10 cellular contexts compared by ENCODE assay signal in genomic region chr1:99005142-99005491, GRCh38. TPM values are rescaled to one million over a fixed set of nuclear protein-coding genes. Genes with fewer than 3 reads are reported as not detected.
DNase-seq lines count a peak whose midpoint lies in the region; ATAC-seq and TF ChIP-seq lines count a peak whose summit lies in the region.
"Had no signal": no experiment of that assay in that cellular context is flagged by ENCODE, and none has a peak within 500 bp of the region (broad histone marks: within the 10 kb centered on the region; RNA-seq: fewer than 3 reads in every experiment).

No MANE protein-coding gene starts in this region.

- H3K27ac ChIP-seq in RWPE2 (ENCODE audit: poor library complexity, severe bottlenecking) (no peak overlapping the region), fibroblast of lung (ENCODE audit: insufficient read depth, low read length) (no peak overlapping the region)
- H3K27ac ChIP-seq: SJCRH30 had no signal

- H3K4me1 ChIP-seq in RWPE2 (ENCODE audit: insufficient read depth, poor library complexity, severe bottlenecking) (no peaks in the 10 kb centered on the region), fibroblast of lung (ENCODE audit: control insufficient read depth, extremely low read depth, insufficient read depth, low read length) (no peaks in the 10 kb centered on the region)
- H3K4me1 ChIP-seq: SJCRH30 had no signal

- H3K4me3 Mint-ChIP-seq in progenitor cell of endocrine pancreas (ENCODE audit: low read depth) (peak overlapping the region; percentile 61), immature natural killer cell (no peak overlapping the region)

- H3K9me3 ChIP-seq in RWPE2 (ENCODE audit: severe bottlenecking) (no peaks in the 10 kb centered on the region), fibroblast of lung (ENCODE audit: control insufficient read depth, insufficient read depth, low read depth, low read length) (no peaks in the 10 kb centered on the region)
- H3K9me3 ChIP-seq: SJCRH30 had no signal

- peak overlapping the region; percentile 69 for H3K4me2 ChIP-seq in fibroblast of lung (ENCODE audit: extremely low read depth, insufficient read depth, low read length)

- H3K36me3 ChIP-seq in RWPE2 (ENCODE audit: low read depth) (no peaks in the 10 kb centered on the region), fibroblast of lung (ENCODE audit: control insufficient read depth, insufficient read depth, low read length) (no peaks in the 10 kb centered on the region)
- H3K36me3 ChIP-seq: SJCRH30 had no signal

- H3K4me3 ChIP-seq in RWPE2 (ENCODE audit: severe bottlenecking) = peak overlapping the region; percentile 30
- peak overlapping the region in 3 of 4 experiments; percentile 26 to 57 (median 55) for H3K4me3 ChIP-seq in fibroblast of lung (replicated peaks in 1 of 4; ENCODE audit: control extremely low read depth in 1 of 4, insufficient read depth in 1 of 4, low read depth in 3 of 4, low read length in 4 of 4)
- H3K4me3 ChIP-seq: SJCRH30 had no signal

- H4K20me1 ChIP-seq in fibroblast of lung (ENCODE audit: control insufficient read depth, extremely low read depth, insufficient read depth, low read length) = no peaks in the 10 kb centered on the region

- H2AFZ ChIP-seq in fibroblast of lung (ENCODE audit: low read length) = no peak overlapping the region

- H3K27me3 ChIP-seq in RWPE2 (ENCODE audit: insufficient read depth, poor library complexity, severe bottlenecking) (peaks cover 41% of the 10 kb centered on the region), fibroblast of lung (ENCODE audit: control insufficient read depth, insufficient read depth, low read length) (peaks cover 34% of the 10 kb centered on the region)
- H3K27me3 ChIP-seq: SJCRH30 had no signal

- in situ Hi-C loops in Caki2 (cut with HindIII; ENCODE audit: low pct_unique_long_range_greater_than_20kb, low sequenced_read_pairs) = no loop called here

- H3K36me3 Mint-ChIP-seq in progenitor cell of endocrine pancreas (ENCODE audit: insufficient read depth) (no peaks in the 10 kb centered on the region), immature natural killer cell (no peaks in the 10 kb centered on the region)

- H3K79me2 ChIP-seq in fibroblast of lung (ENCODE audit: control insufficient read depth, insufficient read depth, low read length) = no peaks in the 10 kb centered on the region

- ATAC-seq in RWPE2 (ENCODE audit: low read depth) (peak; percentile 31; the same call in 2 of the 3 replicates), GM19463 (IDR thresholded peaks at IDR 0.05; ENCODE audit: unreplicated experiment) (no peak)

- no peak overlapping the region for H3K9ac ChIP-seq in fibroblast of lung (ENCODE audit: insufficient read depth, low read length)

- peak; percentile 10 for DNase-seq in Caki2 (ENCODE audit: low read depth)
- no peak for DNase-seq in RWPE2 (ENCODE audit: low spot score)
- DNase-seq in fibroblast of lung (ENCODE audit: low read depth in 2 of 2) = peak in 1 of 2 donors; percentile 5
- DNase-seq in progenitor cell of endocrine pancreas (ENCODE audit: low spot score, unreplicated experiment) = no peak
- DNase-seq in SKM-1 treated with dmso at 0.1 percent for 144 hours (lab: John Stamatoyannopoulos, UW; ENCODE audit: unreplicated experiment) = no peak
- DNase-seq in GDM1 (lab: John Stamatoyannopoulos, UW) = no peak
- no peak for DNase-seq in immature natural killer cell
- DNase-seq: effector CD4-positive, alpha-beta T cell had no signal

- TF ChIP-seq CTCF in RWPE2 (IDR thresholded peaks at IDR 0.05; ENCODE audit: poor library complexity, severe bottlenecking) (no peak), fibroblast of lung (conservative IDR thresholded peaks at IDR 0.05 in 1 of 2, IDR thresholded peaks at IDR 0.05 in 1 of 2; ENCODE audit: low read depth in 1 of 2, low read length in 2 of 2) (peak in 1 of 2 donors; percentile 3), progenitor cell of endocrine pancreas (IDR thresholded peaks at IDR 0.05; ENCODE audit: unreplicated experiment) (no peak)

- H3K9me3 Mint-ChIP-seq in progenitor cell of endocrine pancreas (ENCODE audit: low read depth) = no peaks in the 10 kb centered on the region
- H3K9me3 Mint-ChIP-seq in immature natural killer cell = peaks cover 0 to 12% (median 3%) of the 10 kb centered on the region in 6 donors

- peaks cover 77% of the 10 kb centered on the region for H3K27me3 Mint-ChIP-seq in progenitor cell of endocrine pancreas
- peaks cover 4 to 26% (median 7%) of the 10 kb centered on the region in 3 donors for H3K27me3 Mint-ChIP-seq in immature natural killer cell (ENCODE audit: low read depth in 3 of 3)

- no peak overlapping the region for H3K27ac Mint-ChIP-seq in progenitor cell of endocrine pancreas
- H3K27ac Mint-ChIP-seq in immature natural killer cell = no peak overlapping the region

- H3K4me1 Mint-ChIP-seq in progenitor cell of endocrine pancreas (ENCODE audit: low read depth) (peaks cover 4% of the 10 kb centered on the region), immature natural killer cell (peaks cover 0 to 3% of the 10 kb centered on the region in 2 donors)

RNA-seq across cellular contexts. Expression of gene PLPPR5, which starts 0.5 kb away (rescaled TPM):
- 4.3 and 5.6 TPM in 2 replicates for total RNA-seq in Caki2 (2014; rRNA removed; shearing (Covaris generic); ENCODE audit: low replicate concordance)
- total RNA-seq in fibroblast of lung (under 0.01 TPM in 1 of 2 replicates, not detected in the other), progenitor cell of endocrine pancreas (0.55 and 0.77 TPM in 2 replicates)
- polyA plus RNA-seq in fibroblast of lung (0.25 and 0.26 TPM in 2 replicates), immature natural killer cell (not detected)
- polyA plus RNA-seq in fibroblast of lung (2012) = 0.10 and 0.39 TPM in 2 replicates
- not detected in 2 replicates for polyA minus RNA-seq in fibroblast of lung (ENCODE audit: low replicate concordance)
